ENCODE assay signal across 8 cellular contexts in the genomic region with DNA sequence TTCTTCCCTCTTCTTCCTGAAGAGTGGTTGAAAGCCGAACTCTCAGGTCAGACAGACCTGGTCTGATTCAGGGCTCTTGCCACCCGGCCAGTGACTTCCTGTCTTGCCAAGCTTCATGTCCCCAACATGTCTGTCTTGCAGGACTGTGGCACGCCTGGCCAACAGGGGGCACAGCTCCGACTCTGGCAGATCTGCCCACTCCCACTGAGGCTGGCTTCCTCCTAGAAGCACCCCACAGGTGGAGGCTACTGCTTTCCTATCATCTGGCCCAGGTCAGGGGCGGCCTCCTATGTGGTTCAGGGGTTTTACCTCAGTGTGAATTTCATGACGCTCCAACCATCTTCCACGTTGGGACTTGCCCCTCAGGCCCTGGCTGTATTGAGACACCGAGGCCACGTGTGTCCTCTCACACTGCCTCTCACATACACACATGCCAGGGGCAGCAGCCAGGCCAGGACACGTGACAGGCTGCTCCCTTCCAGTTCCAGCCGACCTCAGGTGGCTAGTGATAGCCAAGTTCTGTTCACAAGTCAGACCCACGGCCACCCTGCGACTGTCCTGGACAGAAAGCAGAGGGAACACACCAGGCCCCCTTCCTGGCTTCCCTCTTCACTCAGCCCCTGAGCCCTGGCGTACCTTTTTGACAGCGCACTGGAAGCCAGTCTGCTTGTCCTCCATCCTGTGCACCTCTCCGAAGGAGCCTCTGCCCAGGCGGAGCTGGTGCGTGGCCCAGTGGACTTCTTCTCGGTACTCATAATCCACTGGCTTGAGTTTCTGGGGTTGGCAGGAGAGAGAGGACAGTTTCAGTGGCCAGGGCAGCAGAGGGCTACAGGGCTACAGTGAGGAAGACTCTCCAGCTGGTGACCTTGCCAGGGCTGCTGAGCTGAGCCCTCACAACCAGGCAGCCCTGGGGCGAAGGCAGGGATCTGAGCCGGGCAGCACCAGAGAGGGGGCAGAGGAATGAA. TPM values are rescaled to one million over a fixed set of nuclear protein-coding genes. Genes with fewer than 3 reads are reported as not detected.
DNase-seq lines count a peak whose midpoint lies in the region; ATAC-seq, FAIRE-seq and TF ChIP-seq lines count a peak whose summit lies in the region.

No MANE protein-coding gene starts in this region.

- ATAC-seq in DND-41 (ENCODE audit: insufficient read depth, low read depth): 0 out of 3 replicates have a peak, but pooled peaks have one; percentile 45
- ATAC-seq in central memory CD8-positive, alpha-beta T cell (replicated peaks; ENCODE audit: extremely low read depth, poor library complexity, severe bottlenecking): no peak

- H3K18ac ChIP-seq in neuronal stem cell (ENCODE audit: low read length): no peak overlapping the region

- H3K4me2 ChIP-seq in DND-41 (ENCODE audit: insufficient read depth, low read length): no peak overlapping the region
- no peak overlapping the region for H3K4me2 ChIP-seq in neuronal stem cell (ENCODE audit: insufficient read depth, low read length, poor library complexity, severe bottlenecking)

- H3K27me3 Mint-ChIP-seq in central memory CD8-positive, alpha-beta T cell: no peaks in the 10 kb centered on the region

- peaks cover 57% of the 10 kb centered on the region for H3K36me3 Mint-ChIP-seq in central memory CD8-positive, alpha-beta T cell (ENCODE audit: insufficient read depth)

- peak overlapping the region; percentile 25 for H3K23ac ChIP-seq in neuronal stem cell (ENCODE audit: low read depth, low read length, poor library complexity)

- no peak overlapping the region for H3K4me3 Mint-ChIP-seq in central memory CD8-positive, alpha-beta T cell

- H2AFZ ChIP-seq in DND-41 (ENCODE audit: low read depth, low read length) (no peak overlapping the region), neuronal stem cell (ENCODE audit: low read length) (no peak overlapping the region)

- H4K8ac ChIP-seq in neuronal stem cell (ENCODE audit: low read depth, low read length): no peak overlapping the region

- FAIRE-seq in RCC 7860 (lab: Jason Lieb, UNC): no peak

- WGBS in neuronal stem cell (ENCODE audit: extremely low coverage in 2 of 2, insufficient read length in 2 of 2, insufficient replicate concordance in 1 of 2), 2 donors: no CpG with 5 or more reads among the region's 21 CpGs
- 86 to 90% (median 87%) methylated on average over 21 of the region's 21 CpGs for WGBS in ovary, 3 donors

- DNase-seq in DND-41: peak; percentile 30
- peak; percentile 14 for DNase-seq in RCC 7860 (ENCODE audit: low spot score)
- no peak for DNase-seq in central memory CD8-positive, alpha-beta T cell (ENCODE audit: low spot score in 2 of 2)
- DNase-seq in neuronal stem cell (ENCODE audit: low spot score): no peak
- DNase-seq in NCI-H82 (lab: John Stamatoyannopoulos, UW): no peak
- no peak for DNase-seq in HCEC 1CT
- no peak for DNase-seq in ovary
- DNase-seq in iPS-NIHi11 (ENCODE audit: low spot score): no peak

- H3K9me3 Mint-ChIP-seq in central memory CD8-positive, alpha-beta T cell: no peaks in the 10 kb centered on the region

- H2BK120ac ChIP-seq in neuronal stem cell (ENCODE audit: low read depth, low read length): no peak overlapping the region

- peaks cover 82% of the 10 kb centered on the region for H3K36me3 ChIP-seq in DND-41 (ENCODE audit: insufficient read depth, low read length)
- H3K36me3 ChIP-seq in neuronal stem cell (replicated peaks in 1 of 2; ENCODE audit: control insufficient read depth in 2 of 2, insufficient read depth in 2 of 2, low read length in 2 of 2): peaks cover 28 to 81% of the 10 kb centered on the region in 2 donors
- no peaks in the 10 kb centered on the region for H3K36me3 ChIP-seq in ovary

- no peak overlapping the region for H2AK5ac ChIP-seq in neuronal stem cell (ENCODE audit: low read depth, low read length)

- no peak overlapping the region for H3K14ac ChIP-seq in neuronal stem cell (ENCODE audit: low read length)

- no peak overlapping the region for H3K27ac ChIP-seq in DND-41 (ENCODE audit: low read length)
- no peak overlapping the region for H3K27ac ChIP-seq in neuronal stem cell (replicated peaks; ENCODE audit: low read length)
- H3K27ac ChIP-seq in ovary: no peak overlapping the region

- no peak overlapping the region for H3K4me3 ChIP-seq in DND-41 (ENCODE audit: low read depth in 1 of 2, low read length in 2 of 2)
- H3K4me3 ChIP-seq in neuronal stem cell (ENCODE audit: low read length in 2 of 2): no peak overlapping the region
- no peak overlapping the region for H3K4me3 ChIP-seq in ovary

- H3K9ac ChIP-seq in DND-41 (ENCODE audit: low read depth, low read length) (no peak overlapping the region), neuronal stem cell (ENCODE audit: low read depth, low read length, poor library complexity) (no peak overlapping the region)

- no peaks in the 10 kb centered on the region for H3K79me1 ChIP-seq in neuronal stem cell (ENCODE audit: low read depth, low read length)

- no peak overlapping the region for H2BK5ac ChIP-seq in neuronal stem cell (ENCODE audit: low read length)

- H3K4me1 Mint-ChIP-seq in central memory CD8-positive, alpha-beta T cell: peaks cover 21% of the 10 kb centered on the region

- H4K91ac ChIP-seq in neuronal stem cell (ENCODE audit: low read depth, low read length, poor library complexity): no peak overlapping the region

- peak; percentile 55 for TF ChIP-seq CTCF in DND-41 (IDR thresholded peaks at IDR 0.05; ENCODE audit: borderline replicate concordance, extremely low read depth, low read length, poor library complexity, severe bottlenecking)
- TF ChIP-seq CTCF in ovary (IDR thresholded peaks at IDR 0.05): no peak

- no peak for TF ChIP-seq EP300 in ovary (IDR thresholded peaks at IDR 0.05)

- H3K4ac ChIP-seq in neuronal stem cell (ENCODE audit: low read length): no peak overlapping the region

- no peaks in the 10 kb centered on the region for H3K79me2 ChIP-seq in DND-41 (ENCODE audit: insufficient read depth, low read length)

- no peak for TF ChIP-seq POLR2A in ovary (IDR thresholded peaks at IDR 0.05)

- H2BK15ac ChIP-seq in neuronal stem cell (ENCODE audit: low read length): no peak overlapping the region

- H3K9me3 ChIP-seq in DND-41 (ENCODE audit: insufficient read depth, low read length, severe bottlenecking): no peaks in the 10 kb centered on the region
- no peaks in the 10 kb centered on the region for H3K9me3 ChIP-seq in neuronal stem cell (replicated peaks in 1 of 2; ENCODE audit: control insufficient read depth in 2 of 2, insufficient read depth in 1 of 2, low read depth in 1 of 2, low read length in 2 of 2)
- H3K9me3 ChIP-seq in ovary: no peaks in the 10 kb centered on the region

- H4K20me1 ChIP-seq in DND-41 (ENCODE audit: insufficient read depth, low read length): 0 out of 2 replicates have a peak, but pooled peaks cover 6% of the 10 kb centered on the region

- no peak overlapping the region for H2BK12ac ChIP-seq in neuronal stem cell (ENCODE audit: low read length)

- intact Hi-C loops in ovary (cut with DNase I): no loop called here

- no peaks in the 10 kb centered on the region for H3K4me1 ChIP-seq in DND-41 (ENCODE audit: insufficient read depth, low read length)
- H3K4me1 ChIP-seq in neuronal stem cell (ENCODE audit: control insufficient read depth in 2 of 2, insufficient read depth in 1 of 2, low read depth in 1 of 2, low read length in 2 of 2): no peaks in the 10 kb centered on the region
- peaks cover 9% of the 10 kb centered on the region for H3K4me1 ChIP-seq in ovary (ENCODE audit: insufficient read depth)

- peak overlapping the region; percentile 11 for H3K27ac Mint-ChIP-seq in central memory CD8-positive, alpha-beta T cell (ENCODE audit: low read depth)

- H3K27me3 ChIP-seq in DND-41 (ENCODE audit: insufficient read depth, low read length, poor library complexity): no peaks in the 10 kb centered on the region
- no peaks in the 10 kb centered on the region for H3K27me3 ChIP-seq in neuronal stem cell (ENCODE audit: control insufficient read depth in 3 of 3, insufficient read depth in 3 of 3, low read depth in 1 of 3, low read length in 3 of 3)
- H3K27me3 ChIP-seq in ovary: no peaks in the 10 kb centered on the region

RNA-seq across cellular contexts. Expression of gene SPATA32, which starts 22.6 kb away (rescaled TPM):
- 0.04 TPM for polyA plus RNA-seq in neuronal stem cell (2013, experiment 1 of 2)
- polyA plus RNA-seq in neuronal stem cell (2013, experiment 2 of 2): 0.01 TPM
- total RNA-seq in ovary: under 1 TPM in 1 of 7 donors, not detected in 6; 0.12 TPM
- polyA plus RNA-seq in ovary: not detected

RNA-seq across cellular contexts. Expression of gene MAP3K14, which starts 32.4 kb away (rescaled TPM):
- polyA plus RNA-seq in neuronal stem cell (2013, experiment 1 of 2): 3.2 TPM
- polyA plus RNA-seq in neuronal stem cell (2013, experiment 2 of 2): 3.2 TPM
- total RNA-seq in ovary: 10 to 100 TPM in 6 of 7 donors, 1 to 10 TPM in 1; 4.1 to 19.8 (median 13.0) TPM
- 1 to 10 TPM; 2.4 to 7.0 TPM for polyA plus RNA-seq in ovary

Comparison
In these comparisons a context has a peak if more than half of its experiments do, and no peak if none do; other contexts are left out.
1. DNase-seq: peak in DND-41 (single experiment) and RCC 7860 (single experiment); none in central memory CD8-positive, alpha-beta T cell (0 of 2), neuronal stem cell (single experiment), NCI-H82 (single experiment), HCEC 1CT (single experiment), ovary (0 of 5) and iPS-NIHi11 (single experiment).